In the genomic region with DNA sequence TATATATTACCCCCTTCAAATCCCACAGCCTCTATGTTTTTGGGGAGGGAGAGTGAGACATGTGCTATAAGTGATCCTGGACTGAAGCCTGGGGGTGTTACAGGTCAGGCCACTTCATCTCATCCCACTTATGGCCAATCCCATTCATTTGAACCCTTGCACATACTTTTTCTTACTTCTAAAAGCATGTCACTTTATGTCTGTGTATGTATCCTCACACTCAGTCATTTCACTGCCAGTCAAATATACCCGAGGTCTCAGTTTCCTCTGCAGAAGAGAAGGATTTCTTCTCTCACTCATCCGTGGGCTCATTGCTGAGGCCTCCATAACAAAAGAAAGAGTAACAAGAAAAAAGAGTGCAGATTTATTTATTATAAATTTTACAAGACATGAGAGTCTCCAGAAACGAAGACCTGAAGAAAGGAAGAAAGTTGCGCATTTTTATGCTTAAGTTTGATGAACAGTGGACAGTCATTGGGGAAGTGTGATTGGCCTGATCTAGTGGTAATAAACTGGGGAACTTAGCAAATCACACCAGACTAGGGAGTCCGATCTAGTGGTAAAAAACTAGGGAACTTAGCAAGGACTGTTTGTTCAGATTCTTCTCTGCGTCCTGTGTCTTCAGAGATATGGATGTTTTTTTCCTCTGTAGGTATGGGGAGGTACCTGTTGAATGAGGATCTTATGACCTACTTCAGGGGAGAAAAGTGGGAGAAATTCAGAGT, we compare ENCODE assay signal across 1 cellular context.
TF ChIP-seq lines count a peak whose summit lies in the region.

No MANE protein-coding gene starts in this region.

TF ChIP-seq in GM23338, 12 proteins besides CTCF, POLR2A, EP300 and RAD21:
- TF ChIP-seq, protein P1, sequence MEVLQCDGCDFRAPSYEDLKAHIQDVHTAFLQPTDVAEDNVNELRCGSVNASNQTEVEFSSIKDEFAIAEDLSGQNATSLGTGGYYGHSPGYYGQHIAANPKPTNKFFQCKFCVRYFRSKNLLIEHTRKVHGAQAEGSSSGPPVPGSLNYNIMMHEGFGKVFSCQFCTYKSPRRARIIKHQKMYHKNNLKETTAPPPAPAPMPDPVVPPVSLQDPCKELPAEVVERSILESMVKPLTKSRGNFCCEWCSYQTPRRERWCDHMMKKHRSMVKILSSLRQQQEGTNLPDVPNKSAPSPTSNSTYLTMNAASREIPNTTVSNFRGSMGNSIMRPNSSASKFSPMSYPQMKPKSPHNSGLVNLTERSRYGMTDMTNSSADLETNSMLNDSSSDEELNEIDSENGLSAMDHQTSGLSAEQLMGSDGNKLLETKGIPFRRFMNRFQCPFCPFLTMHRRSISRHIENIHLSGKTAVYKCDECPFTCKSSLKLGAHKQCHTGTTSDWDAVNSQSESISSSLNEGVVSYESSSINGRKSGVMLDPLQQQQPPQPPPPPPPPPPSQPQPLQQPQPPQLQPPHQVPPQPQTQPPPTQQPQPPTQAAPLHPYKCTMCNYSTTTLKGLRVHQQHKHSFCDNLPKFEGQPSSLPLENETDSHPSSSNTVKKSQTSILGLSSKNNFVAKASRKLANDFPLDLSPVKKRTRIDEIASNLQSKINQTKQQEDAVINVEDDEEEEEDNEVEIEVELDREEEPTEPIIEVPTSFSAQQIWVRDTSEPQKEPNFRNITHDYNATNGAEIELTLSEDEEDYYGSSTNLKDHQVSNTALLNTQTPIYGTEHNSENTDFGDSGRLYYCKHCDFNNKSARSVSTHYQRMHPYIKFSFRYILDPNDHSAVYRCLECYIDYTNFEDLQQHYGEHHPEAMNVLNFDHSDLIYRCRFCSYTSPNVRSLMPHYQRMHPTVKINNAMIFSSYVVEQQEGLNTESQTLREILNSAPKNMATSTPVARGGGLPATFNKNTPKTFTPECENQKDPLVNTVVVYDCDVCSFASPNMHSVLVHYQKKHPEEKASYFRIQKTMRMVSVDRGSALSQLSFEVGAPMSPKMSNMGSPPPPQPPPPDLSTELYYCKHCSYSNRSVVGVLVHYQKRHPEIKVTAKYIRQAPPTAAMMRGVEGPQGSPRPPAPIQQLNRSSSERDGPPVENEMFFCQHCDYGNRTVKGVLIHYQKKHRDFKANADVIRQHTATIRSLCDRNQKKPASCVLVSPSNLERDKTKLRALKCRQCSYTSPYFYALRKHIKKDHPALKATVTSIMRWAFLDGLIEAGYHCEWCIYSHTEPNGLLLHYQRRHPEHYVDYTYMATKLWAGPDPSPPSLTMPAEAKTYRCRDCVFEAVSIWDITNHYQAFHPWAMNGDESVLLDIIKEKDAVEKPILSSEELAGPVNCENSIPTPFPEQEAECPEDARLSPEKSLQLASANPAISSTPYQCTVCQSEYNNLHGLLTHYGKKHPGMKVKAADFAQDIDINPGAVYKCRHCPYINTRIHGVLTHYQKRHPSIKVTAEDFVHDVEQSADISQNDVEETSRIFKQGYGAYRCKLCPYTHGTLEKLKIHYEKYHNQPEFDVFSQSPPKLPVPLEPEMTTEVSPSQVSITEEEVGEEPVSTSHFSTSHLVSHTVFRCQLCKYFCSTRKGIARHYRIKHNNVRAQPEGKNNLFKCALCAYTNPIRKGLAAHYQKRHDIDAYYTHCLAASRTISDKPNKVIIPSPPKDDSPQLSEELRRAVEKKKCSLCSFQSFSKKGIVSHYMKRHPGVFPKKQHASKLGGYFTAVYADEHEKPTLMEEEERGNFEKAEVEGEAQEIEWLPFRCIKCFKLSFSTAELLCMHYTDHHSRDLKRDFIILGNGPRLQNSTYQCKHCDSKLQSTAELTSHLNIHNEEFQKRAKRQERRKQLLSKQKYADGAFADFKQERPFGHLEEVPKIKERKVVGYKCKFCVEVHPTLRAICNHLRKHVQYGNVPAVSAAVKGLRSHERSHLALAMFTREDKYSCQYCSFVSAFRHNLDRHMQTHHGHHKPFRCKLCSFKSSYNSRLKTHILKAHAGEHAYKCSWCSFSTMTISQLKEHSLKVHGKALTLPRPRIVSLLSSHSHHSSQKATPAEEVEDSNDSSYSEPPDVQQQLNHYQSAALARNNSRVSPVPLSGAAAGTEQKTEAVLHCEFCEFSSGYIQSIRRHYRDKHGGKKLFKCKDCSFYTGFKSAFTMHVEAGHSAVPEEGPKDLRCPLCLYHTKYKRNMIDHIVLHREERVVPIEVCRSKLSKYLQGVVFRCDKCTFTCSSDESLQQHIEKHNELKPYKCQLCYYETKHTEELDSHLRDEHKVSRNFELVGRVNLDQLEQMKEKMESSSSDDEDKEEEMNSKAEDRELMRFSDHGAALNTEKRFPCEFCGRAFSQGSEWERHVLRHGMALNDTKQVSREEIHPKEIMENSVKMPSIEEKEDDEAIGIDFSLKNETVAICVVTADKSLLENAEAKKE (CRISPR knock-in tag; IDR thresholded peaks at IDR 0.05) = no peak
- TF ChIP-seq, protein P2, sequence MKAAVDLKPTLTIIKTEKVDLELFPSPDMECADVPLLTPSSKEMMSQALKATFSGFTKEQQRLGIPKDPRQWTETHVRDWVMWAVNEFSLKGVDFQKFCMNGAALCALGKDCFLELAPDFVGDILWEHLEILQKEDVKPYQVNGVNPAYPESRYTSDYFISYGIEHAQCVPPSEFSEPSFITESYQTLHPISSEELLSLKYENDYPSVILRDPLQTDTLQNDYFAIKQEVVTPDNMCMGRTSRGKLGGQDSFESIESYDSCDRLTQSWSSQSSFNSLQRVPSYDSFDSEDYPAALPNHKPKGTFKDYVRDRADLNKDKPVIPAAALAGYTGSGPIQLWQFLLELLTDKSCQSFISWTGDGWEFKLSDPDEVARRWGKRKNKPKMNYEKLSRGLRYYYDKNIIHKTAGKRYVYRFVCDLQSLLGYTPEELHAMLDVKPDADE (IDR thresholded peaks at IDR 0.05) = no peak
- TF ChIP-seq ZNF331 (CRISPR knock-in tag; IDR thresholded peaks at IDR 0.05; ENCODE audit: low read depth) = no peak
- TF ChIP-seq EZH2 (IDR thresholded peaks at IDR 0.05; ENCODE audit: low read depth, unreplicated experiment) = no peak
- TF ChIP-seq, protein P3, sequence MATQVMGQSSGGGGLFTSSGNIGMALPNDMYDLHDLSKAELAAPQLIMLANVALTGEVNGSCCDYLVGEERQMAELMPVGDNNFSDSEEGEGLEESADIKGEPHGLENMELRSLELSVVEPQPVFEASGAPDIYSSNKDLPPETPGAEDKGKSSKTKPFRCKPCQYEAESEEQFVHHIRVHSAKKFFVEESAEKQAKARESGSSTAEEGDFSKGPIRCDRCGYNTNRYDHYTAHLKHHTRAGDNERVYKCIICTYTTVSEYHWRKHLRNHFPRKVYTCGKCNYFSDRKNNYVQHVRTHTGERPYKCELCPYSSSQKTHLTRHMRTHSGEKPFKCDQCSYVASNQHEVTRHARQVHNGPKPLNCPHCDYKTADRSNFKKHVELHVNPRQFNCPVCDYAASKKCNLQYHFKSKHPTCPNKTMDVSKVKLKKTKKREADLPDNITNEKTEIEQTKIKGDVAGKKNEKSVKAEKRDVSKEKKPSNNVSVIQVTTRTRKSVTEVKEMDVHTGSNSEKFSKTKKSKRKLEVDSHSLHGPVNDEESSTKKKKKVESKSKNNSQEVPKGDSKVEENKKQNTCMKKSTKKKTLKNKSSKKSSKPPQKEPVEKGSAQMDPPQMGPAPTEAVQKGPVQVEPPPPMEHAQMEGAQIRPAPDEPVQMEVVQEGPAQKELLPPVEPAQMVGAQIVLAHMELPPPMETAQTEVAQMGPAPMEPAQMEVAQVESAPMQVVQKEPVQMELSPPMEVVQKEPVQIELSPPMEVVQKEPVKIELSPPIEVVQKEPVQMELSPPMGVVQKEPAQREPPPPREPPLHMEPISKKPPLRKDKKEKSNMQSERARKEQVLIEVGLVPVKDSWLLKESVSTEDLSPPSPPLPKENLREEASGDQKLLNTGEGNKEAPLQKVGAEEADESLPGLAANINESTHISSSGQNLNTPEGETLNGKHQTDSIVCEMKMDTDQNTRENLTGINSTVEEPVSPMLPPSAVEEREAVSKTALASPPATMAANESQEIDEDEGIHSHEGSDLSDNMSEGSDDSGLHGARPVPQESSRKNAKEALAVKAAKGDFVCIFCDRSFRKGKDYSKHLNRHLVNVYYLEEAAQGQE (IDR thresholded peaks at IDR 0.05; ENCODE audit: unreplicated experiment) = no peak
- TF ChIP-seq NANOG (IDR thresholded peaks at IDR 0.05; ENCODE audit: borderline replicate concordance) = no peak
- TF ChIP-seq POLR2AphosphoS5 (IDR thresholded peaks at IDR 0.05; ENCODE audit: low read depth) = no peak
- no peak for TF ChIP-seq STAT1 (IDR thresholded peaks at IDR 0.05; ENCODE audit: unreplicated experiment)
- no peak for TF ChIP-seq CREB1 (CRISPR knock-in tag; IDR thresholded peaks at IDR 0.05; ENCODE audit: low read depth)
- no peak for TF ChIP-seq JUNB (IDR thresholded peaks at IDR 0.05; ENCODE audit: unreplicated experiment)
- no peak for TF ChIP-seq ZNF114 (CRISPR knock-in tag; IDR thresholded peaks at IDR 0.05)
- no peak for TF ChIP-seq EZH2phosphoT487 (IDR thresholded peaks at IDR 0.05; ENCODE audit: unreplicated experiment)
